In genomic region chr12:100867639-100868393, GRCh38 we compare ENCODE assay signal across 16 cellular contexts.
"Had no signal": no experiment of that assay in that cellular context is flagged by ENCODE, and none has a peak within 500 bp of the region (broad histone marks: within the 10 kb centered on the region; RNA-seq: fewer than 3 reads in every experiment).

No MANE protein-coding gene starts in this region.

- H3K9me3 ChIP-seq: ascending aorta, gastroesophageal sphincter, lower lobe of right lung, neutrophil, right atrium auricular region, tibial artery, uterus had no signal

- ATAC-seq: activated CD8-positive, alpha-beta T cell treated with anti-CD3 and anti-CD28 coated beads for 36 hours; activated naive CD8-positive, alpha-beta T cell treated with anti-CD3 and anti-CD28 coated beads, Interleukin-2, amount 50 U/mL, for 24 hours; gastroesophageal sphincter; lower lobe of right lung; naive thymus-derived CD8-positive, alpha-beta T cell; stimulated activated memory B cell treated with anti-CD40 and anti-IgM and Interleukin-4, amounts not matched to agents 10 μg/mL and 1 μg/mL and 100 μg/mL, for 72 hours had no signal

- H3K36me3 ChIP-seq: ascending aorta, cardiac muscle cell, gastroesophageal sphincter, lower lobe of right lung, neutrophil, right atrium auricular region, tibial artery, uterus had no signal

- H3K27me3 ChIP-seq: ascending aorta, cardiac muscle cell, gastroesophageal sphincter, neutrophil, right atrium auricular region, tibial artery, uterus had no signal

- H3K27ac ChIP-seq: ascending aorta, cardiac muscle cell, gastroesophageal sphincter, lower lobe of right lung, neutrophil, right atrium auricular region, tibial artery, uterus had no signal

- DNase-seq: activated CD4-positive, alpha-beta T cell treated with anti-CD3 and anti-CD28 coated beads for 4 hours; activated CD8-positive, alpha-beta memory T cell treated with anti-CD3 and anti-CD28 coated beads, Interleukin-2, amount 50 U/mL, for 48 hours; activated CD8-positive, alpha-beta T cell treated with anti-CD3 and anti-CD28 coated beads for 36 hours; activated naive CD8-positive, alpha-beta T cell treated with anti-CD3 and anti-CD28 coated beads, Interleukin-2, amount 50 U/mL, for 24 hours; lower lobe of right lung; naive thymus-derived CD8-positive, alpha-beta T cell; posterior cingulate gyrus; stimulated activated CD4-positive, alpha-beta T cell treated with anti-CD3 and anti-CD28 coated beads, Interleukin-1b, Interleukin-23, amount 100 ng/mL, for 48 hours; tibial artery; uterus had no signal

- H3K4me3 ChIP-seq: ascending aorta, cardiac muscle cell, gastroesophageal sphincter, lower lobe of right lung, right atrium auricular region, tibial artery, uterus had no signal

- H3K4me1 ChIP-seq: ascending aorta, gastroesophageal sphincter, lower lobe of right lung, right atrium auricular region, tibial artery, uterus had no signal
